In the genomic region with DNA sequence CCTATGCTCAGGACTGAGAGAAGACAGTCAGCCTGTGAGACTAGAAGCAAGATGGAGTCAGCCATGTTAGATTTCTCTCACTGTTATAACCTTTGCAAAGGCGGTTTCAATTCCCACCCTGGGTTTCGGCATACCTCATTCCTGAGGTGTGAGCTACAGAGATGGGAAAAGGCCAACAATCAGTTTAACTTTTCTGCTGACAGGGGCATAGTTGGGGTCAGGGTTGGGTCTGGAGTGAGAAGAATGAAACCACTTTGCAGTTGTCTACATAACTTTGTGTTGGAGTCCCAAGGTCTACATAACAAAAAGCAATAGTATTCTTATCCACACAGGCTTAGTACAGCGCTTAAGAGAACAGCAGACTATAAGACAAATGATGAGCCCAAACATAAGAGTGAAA, we compare ENCODE assay signal across 36 cellular contexts.
"Had no signal": no experiment of that assay in that cellular context is flagged by ENCODE, and none has a peak within 500 bp of the region (broad histone marks: within the 10 kb centered on the region; RNA-seq: fewer than 3 reads in every experiment).

No MANE protein-coding gene starts in this region.

- H3K36me3 Mint-ChIP-seq: activated CD4-positive, alpha-beta memory T cell treated with anti-CD3 and anti-CD28 coated beads for 36 hours; activated naive CD4-positive, alpha-beta T cell treated with anti-CD3 and anti-CD28 coated beads, Interleukin-2, amount 50 U/mL, for 72 hours; activated naive CD8-positive, alpha-beta T cell treated with anti-CD3 and anti-CD28 coated beads for 36 hours had no signal

- H3K27me3 ChIP-seq: adrenal gland, body of pancreas, brain microvascular endothelial cell, breast epithelium had no signal

- H3K4me3 Mint-ChIP-seq: activated B cell treated with CpG ODN at 0.5 μM for 24 hours; activated CD4-positive, alpha-beta memory T cell treated with anti-CD3 and anti-CD28 coated beads for 36 hours; activated CD4-positive, alpha-beta T cell treated with anti-CD3 and anti-CD28 coated beads, Interleukin-2, amount 10 ng/mL, durations not matched to agents 24 days and 14 days; activated CD8-positive, alpha-beta T cell treated with anti-CD3 and anti-CD28 coated beads for 36 hours; activated naive CD4-positive, alpha-beta T cell treated with anti-CD3 and anti-CD28 coated beads for 36 hours; activated naive CD8-positive, alpha-beta T cell treated with anti-CD3 and anti-CD28 coated beads for 36 hours; activated T-cell treated with anti-CD3 and anti-CD28 coated beads, Interleukin-2, amount 50 U/mL, for 4 hours; activated T-cell treated with anti-CD3 and anti-CD28 coated beads, Interleukin-2, amount 50 U/mL, for 72 hours; activated T-helper 1 cell treated with anti-CD3 and anti-CD28 coated beads, Interleukin-12 subunit alpha, Interleukin-12 subunit beta, Interleukin-2, Interleukin-4 antibody, amounts not matched to agents 30 ng/mL and 10 ng/mL and 1 ng/mL, durations not matched to agents 14 hours and 24 hours and 36 hours; activated T-helper 17 cell treated with anti-CD3 and anti-CD28 coated beads, Interleukin-2, amount 50 U/mL, for 72 hours; T-helper 1 cell treated with Interleukin-12 subunit alpha and Interleukin-12 subunit beta and Interleukin-4 antibody, amounts not matched to agents 30 μg/mL and 1 μg/mL, for 36 hours; T-helper 2 cell treated with Interferon-gamma antibody and Interleukin-4, amounts not matched to agents 5 μg/mL and 100 μg/mL, for 36 hours had no signal

- H3K4me1 ChIP-seq: adrenal gland, body of pancreas, breast epithelium had no signal

- H3K36me3 ChIP-seq: adrenal gland, brain microvascular endothelial cell, breast epithelium had no signal

- H3K27me3 Mint-ChIP-seq: activated naive CD8-positive, alpha-beta T cell treated with anti-CD3 and anti-CD28 coated beads for 36 hours had no signal

- H3K4me1 Mint-ChIP-seq: activated B cell treated with CpG ODN at 0.5 μM for 24 hours; activated CD4-positive, alpha-beta T cell treated with anti-CD3 and anti-CD28 coated beads, Interleukin-2, amount 10 ng/mL, durations not matched to agents 24 days and 14 days; activated naive CD8-positive, alpha-beta T cell treated with anti-CD3 and anti-CD28 coated beads for 36 hours; activated T-helper 17 cell treated with anti-CD3 and anti-CD28 coated beads, Interleukin-2, amount 50 U/mL, for 72 hours had no signal

- H3K9me3 Mint-ChIP-seq: activated T-helper 1 cell treated with anti-CD3 and anti-CD28 coated beads, Interleukin-12 subunit alpha, Interleukin-12 subunit beta, Interleukin-2, Interleukin-4 antibody, amounts not matched to agents 30 ng/mL and 10 ng/mL and 1 ng/mL, durations not matched to agents 14 hours and 24 hours and 36 hours; activated T-helper 17 cell treated with anti-CD3 and anti-CD28 coated beads, Interleukin-2, amount 50 U/mL, for 72 hours had no signal

- H3K4me3 ChIP-seq: adrenal gland, body of pancreas, breast epithelium had no signal

- ATAC-seq: activated CD8-positive, alpha-beta T cell treated with anti-CD3 and anti-CD28 coated beads for 36 hours; activated naive CD4-positive, alpha-beta T cell treated with anti-CD3 and anti-CD28 coated beads, Interleukin-2, amount 50 U/mL, for 72 hours; activated T-cell treated with anti-CD3 and anti-CD28 coated beads, Interleukin-2, amount 50 U/mL, for 4 hours; activated T-cell treated with anti-CD3 and anti-CD28 coated beads, Interleukin-2, amount 50 U/mL, for 72 hours; activated T-helper 17 cell treated with anti-CD3 and anti-CD28 coated beads, Interleukin-2, amount 50 U/mL, for 72 hours; body of pancreas had no signal

- H3K27ac ChIP-seq: adrenal gland, body of pancreas, brain microvascular endothelial cell, breast epithelium, VCaP had no signal

- FAIRE-seq: TTC549 had no signal

- H3K27ac Mint-ChIP-seq: activated B cell treated with CpG ODN at 0.5 μM for 24 hours; activated CD4-positive, alpha-beta memory T cell treated with anti-CD3 and anti-CD28 coated beads for 36 hours; activated CD4-positive, alpha-beta T cell treated with anti-CD3 and anti-CD28 coated beads, Interleukin-2, amount 10 ng/mL, durations not matched to agents 24 days and 14 days; activated CD8-positive, alpha-beta T cell treated with anti-CD3 and anti-CD28 coated beads for 36 hours; activated naive CD4-positive, alpha-beta T cell treated with anti-CD3 and anti-CD28 coated beads for 36 hours; activated naive CD4-positive, alpha-beta T cell treated with anti-CD3 and anti-CD28 coated beads, Interleukin-2, amount 50 U/mL, for 72 hours; activated naive CD8-positive, alpha-beta T cell treated with anti-CD3 and anti-CD28 coated beads for 36 hours; activated T-cell treated with anti-CD3 and anti-CD28 coated beads, Interleukin-2, amount 50 U/mL, for 72 hours; activated T-helper 1 cell treated with anti-CD3 and anti-CD28 coated beads, Interleukin-12 subunit alpha, Interleukin-12 subunit beta, Interleukin-2, Interleukin-4 antibody, amounts not matched to agents 30 ng/mL and 10 ng/mL and 1 ng/mL, durations not matched to agents 14 hours and 24 hours and 36 hours; activated T-helper 17 cell treated with anti-CD3 and anti-CD28 coated beads, Interleukin-2, amount 50 U/mL, for 72 hours; T-helper 1 cell treated with Interleukin-12 subunit alpha and Interleukin-12 subunit beta and Interleukin-4 antibody, amounts not matched to agents 30 μg/mL and 1 μg/mL, for 36 hours; T-helper 2 cell treated with Interferon-gamma antibody and Interleukin-4, amounts not matched to agents 5 μg/mL and 100 μg/mL, for 36 hours had no signal

- DNase-seq: activated B cell treated with CpG ODN at 0.5 μM for 24 hours; activated CD4-positive, alpha-beta memory T cell treated with anti-CD3 and anti-CD28 coated beads for 36 hours; activated CD4-positive, alpha-beta T cell treated with anti-CD3 and anti-CD28 coated beads for 4 hours; activated CD4-positive, alpha-beta T cell treated with anti-CD3 and anti-CD28 coated beads, Interleukin-2, amount 10 ng/mL, durations not matched to agents 24 days and 14 days; activated CD4-positive, alpha-beta T cell treated with anti-CD3 and anti-CD28 coated beads, Interleukin-2, amount 50 U/mL, for 1 hour; activated CD4-positive, alpha-beta T cell treated with anti-CD3 and anti-CD28 coated beads, Interleukin-2, amount 50 U/mL, for 4 hours; activated CD4-positive, CD25-positive, alpha-beta regulatory T cell treated with anti-CD3 and anti-CD28 coated beads, Interleukin-2, amount 50 U/mL, for 72 hours; activated CD8-positive, alpha-beta memory T cell treated with anti-CD3 and anti-CD28 coated beads, Interleukin-2, amount 50 U/mL, for 4 hours; activated CD8-positive, alpha-beta T cell treated with anti-CD3 and anti-CD28 coated beads for 36 hours; activated effector memory CD4-positive, alpha-beta T cell treated with anti-CD3 and anti-CD28 coated beads, Interleukin-2, amount 50 U/mL, for 16 hours; activated gamma-delta T cell treated with Interleukin-2 at 50 U/mL for 16 hours; activated naive CD4-positive, alpha-beta T cell; activated naive CD4-positive, alpha-beta T cell treated with anti-CD3 and anti-CD28 coated beads for 36 hours; activated naive CD4-positive, alpha-beta T cell treated with anti-CD3 and anti-CD28 coated beads, Interleukin-2, amount 50 U/mL, for 16 hours; activated naive CD8-positive, alpha-beta T cell treated with anti-CD3 and anti-CD28 coated beads for 36 hours; activated T-cell treated with anti-CD3 and anti-CD28 coated beads for 4 hours; activated T-cell treated with anti-CD3 and anti-CD28 coated beads, Interleukin-2, amount 50 U/mL, for 1 hour; activated T-cell treated with anti-CD3 and anti-CD28 coated beads, Interleukin-2, amount 50 U/mL, for 4 hours; activated T-cell treated with anti-CD3 and anti-CD28 coated beads, Interleukin-2, amount 50 U/mL, for 72 hours; adrenal gland; amniotic stem cell; aorta; body of pancreas; brain microvascular endothelial cell; central memory CD4-positive, alpha-beta T cell; T-helper 1 cell; T-helper 2 cell; T-helper 9 cell had no signal
